ENCODE assay signal across 18 cellular contexts in the genomic region with DNA sequence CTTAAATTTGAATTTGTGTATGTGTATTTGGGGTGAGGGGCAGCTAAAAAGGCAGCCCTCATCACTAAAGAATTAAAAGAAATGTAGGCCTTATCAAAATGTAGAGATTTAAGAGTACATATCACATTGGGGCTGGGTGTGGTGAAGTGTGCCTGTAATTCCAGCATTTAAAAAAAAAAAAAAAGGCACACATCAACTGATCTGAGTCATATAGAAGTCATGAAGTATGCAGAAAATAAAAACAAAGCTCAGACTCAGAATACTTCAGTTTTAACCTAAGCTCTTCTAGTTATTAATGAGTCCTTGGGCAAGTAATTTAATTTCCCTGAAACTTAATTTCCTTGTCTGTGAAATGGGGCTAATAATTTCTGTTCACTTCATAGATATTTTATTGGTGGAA. TPM values are rescaled to one million over a fixed set of nuclear protein-coding genes. Genes with fewer than 3 reads are reported as not detected.
DNase-seq lines count a peak whose midpoint lies in the region; ATAC-seq, FAIRE-seq and TF ChIP-seq lines count a peak whose summit lies in the region.
"Had no signal": no experiment of that assay in that cellular context is flagged by ENCODE, and none has a peak within 500 bp of the region (broad histone marks: within the 10 kb centered on the region; RNA-seq: fewer than 3 reads in every experiment).

No MANE protein-coding gene starts in this region.

- H3K4me1 ChIP-seq in upper lobe of right lung, result peaks cover 7% of the 10 kb centered on the region
- H3K4me1 ChIP-seq in right lobe of liver, result no peaks in the 10 kb centered on the region
- H3K4me1 ChIP-seq: BLaER1, parathyroid adenoma had no signal

- H3K4me1 Mint-ChIP-seq in CD4-positive, alpha-beta T cell (ENCODE audit: low read depth), result peaks cover 5% of the 10 kb centered on the region

- POLR2A ChIA-PET in CD4-positive, alpha-beta T cell (lab: Charles Lee), result interaction anchor here (0.6 to 1.4 kb wide), 2 partner anchors 43 to 135 kb away, joined by 3 to 4 read pairs; partner anchors contain the start of gene INTS14

- TF ChIP-seq CTCF in CD4-positive, alpha-beta T cell (IDR thresholded peaks at IDR 0.05), result no peak
- no peak for TF ChIP-seq CTCF in cardiac fibroblast (IDR thresholded peaks at IDR 0.05; ENCODE audit: low read depth, low read length)
- no peak for TF ChIP-seq CTCF in upper lobe of right lung (IDR thresholded peaks at IDR 0.05)
- no peak for TF ChIP-seq CTCF in right lobe of liver (IDR thresholded peaks at IDR 0.05)

- no peaks in the 10 kb centered on the region for H3K9me3 ChIP-seq in CD4-positive, alpha-beta T cell (ENCODE audit: control insufficient read depth, low read length)
- H3K9me3 ChIP-seq in upper lobe of right lung, result no peaks in the 10 kb centered on the region
- H3K9me3 ChIP-seq in right lobe of liver, result no peaks in the 10 kb centered on the region
- H3K9me3 ChIP-seq: BLaER1, MG63 had no signal

- H3K36me3 ChIP-seq in upper lobe of right lung (peaks cover 45% of the 10 kb centered on the region), right lobe of liver (peaks cover 0 to 9% (median 6%) of the 10 kb centered on the region in 4 donors)

- DNase-seq in CD4-positive, alpha-beta T cell, result no peak
- peak; percentile 41 for DNase-seq in NCI-H226
- DNase-seq in cardiac fibroblast (ENCODE audit: low read depth in 2 of 2), result peak; percentile 33 to 65
- peak; percentile 36 for DNase-seq in kidney tubule cell (ENCODE audit: low spot score)
- no peak for DNase-seq in upper lobe of right lung
- no peak for DNase-seq in H54 (ENCODE audit: insufficient read length, low spot score)
- no peak for DNase-seq in right lobe of liver
- DNase-seq: activated CD4-positive, CD25-positive, alpha-beta regulatory T cell treated with anti-CD3 and anti-CD28 coated beads, Interleukin-2, amount 50 U/mL, for 72 hours; DMS79; MG63; NCI-H2081; NCI-H69; stimulated activated CD4-positive, alpha-beta T cell treated with anti-CD3 and anti-CD28 coated beads, Interleukin-12 subunit alpha, Interleukin-12 subunit beta, amount 100 ng/mL, for 4 hours; substantia nigra had no signal

- H3K27ac ChIP-seq in CD4-positive, alpha-beta T cell (ENCODE audit: low read depth, low read length), result no peak overlapping the region
- H3K27ac ChIP-seq in upper lobe of right lung (no peak overlapping the region), right lobe of liver (no peak overlapping the region)
- H3K27ac ChIP-seq: BLaER1, parathyroid adenoma had no signal

- no peaks in the 10 kb centered on the region for H3K27me3 ChIP-seq in CD4-positive, alpha-beta T cell (ENCODE audit: control insufficient read depth, insufficient read depth, low read length)
- no peaks in the 10 kb centered on the region for H3K27me3 ChIP-seq in upper lobe of right lung
- no peaks in the 10 kb centered on the region for H3K27me3 ChIP-seq in right lobe of liver
- H3K27me3 ChIP-seq: BLaER1, MG63 had no signal

- no peaks in the 10 kb centered on the region for H3K9me3 Mint-ChIP-seq in CD4-positive, alpha-beta T cell

- ATAC-seq in CD4-positive, alpha-beta T cell (ENCODE audit: poor library complexity), result no peak
- ATAC-seq in upper lobe of right lung, result no peak
- ATAC-seq in HG03432 (IDR thresholded peaks at IDR 0.05; ENCODE audit: unreplicated experiment), result no peak
- no peak for ATAC-seq in right lobe of liver

- CTCF ChIA-PET in CD4-positive, alpha-beta T cell (lab: Charles Lee), result no interaction called here

- H3K36me3 Mint-ChIP-seq in CD4-positive, alpha-beta T cell (ENCODE audit: low read depth), result peaks cover 37% of the 10 kb centered on the region

- FAIRE-seq in H54 (lab: Jason Lieb, UNC), result no peak
- FAIRE-seq: islet of Langerhans had no signal

- H3K4me3 ChIP-seq in cardiac fibroblast (replicated peaks in 1 of 2; ENCODE audit: low read depth in 2 of 2, low read length in 2 of 2), result no peak overlapping the region
- no peak overlapping the region for H3K4me3 ChIP-seq in upper lobe of right lung
- no peak overlapping the region for H3K4me3 ChIP-seq in right lobe of liver
- H3K4me3 ChIP-seq: BLaER1, MG63 had no signal

- peak overlapping the region; percentile 42 for H3K27ac Mint-ChIP-seq in CD4-positive, alpha-beta T cell

- no peaks in the 10 kb centered on the region for H3K27me3 Mint-ChIP-seq in CD4-positive, alpha-beta T cell

- intact Hi-C loops in CD4-positive, alpha-beta T cell (cut with DNase I, micrococcal nuclease), result no loop called here
- intact Hi-C loops in upper lobe of right lung (cut with DNase I), result no loop called here
- intact Hi-C loops in right lobe of liver (cut with DNase I), result no loop called here

- TF ChIP-seq POLR2A in H54 (IDR thresholded peaks at IDR 0.05; ENCODE audit: low read depth, low read length) (no peak), right lobe of liver (IDR thresholded peaks at IDR 0.05) (no peak)

- no peak overlapping the region for H3K4me3 Mint-ChIP-seq in CD4-positive, alpha-beta T cell

RNA-seq across cellular contexts. Expression of gene SLC24A1, which starts 31.6 kb away (rescaled TPM):
- total RNA-seq in CD4-positive, alpha-beta T cell, result 1 to 10 TPM; 2.2 to 2.3 TPM
- total RNA-seq in upper lobe of right lung (11.8 TPM), right lobe of liver (1 to 10 TPM; 1.7 to 5.0 (median 4.8) TPM)

RNA-seq across cellular contexts. Expression of gene INTS14, which starts 42.4 kb away (rescaled TPM):
- 10 to 100 TPM; 20.6 to 25.1 TPM for total RNA-seq in CD4-positive, alpha-beta T cell
- total RNA-seq in upper lobe of right lung (32.0 TPM), right lobe of liver (10 to 100 TPM; 15.3 to 19.8 (median 17.4) TPM)

Comparison
In these comparisons a context has a peak if more than half of its experiments do, and no peak if none do; other contexts are left out.
1. DNase-seq: peak in NCI-H226 (single experiment), cardiac fibroblast (2 of 2) and kidney tubule cell (single experiment); none in CD4-positive, alpha-beta T cell (0 of 10), upper lobe of right lung (single experiment), H54 (single experiment) and right lobe of liver (0 of 3).